Comparison of ENCODE assay signal across 1 cellular context in genomic region chr3:126187920-126188319, GRCh38.
TF ChIP-seq lines count a peak whose summit lies in the region.

No MANE protein-coding gene starts in this region.

TF ChIP-seq in HepG2, 621 proteins besides CTCF, POLR2A, EP300 and RAD21:
- TF ChIP-seq ZNF230 (CRISPR knock-in tag; IDR thresholded peaks at IDR 0.05) (no peak), SOX6 (IDR thresholded peaks at IDR 0.05) (no peak), SOX6 (CRISPR knock-in tag; IDR thresholded peaks at IDR 0.05) (peak; percentile 21; the same call in 1 of the 2 replicates), SP4 (CRISPR knock-in tag; IDR thresholded peaks at IDR 0.05) (no peak), ZNF20 (CRISPR knock-in tag; IDR thresholded peaks at IDR 0.05) (no peak), FOXA3 (CRISPR knock-in tag; IDR thresholded peaks at IDR 0.05) (0 out of 2 replicates have a peak, but pooled peaks have one; percentile 14), SP140L (CRISPR knock-in tag; IDR thresholded peaks at IDR 0.05; ENCODE audit: borderline replicate concordance) (no peak), ZNF296 (CRISPR knock-in tag; conservative IDR thresholded peaks at IDR 0.05) (no peak), HOXA7 (CRISPR knock-in tag; IDR thresholded peaks at IDR 0.05) (no peak), SAP130 (CRISPR knock-in tag; IDR thresholded peaks at IDR 0.05; ENCODE audit: low read depth) (peak; percentile 32; the same call in 1 of the 2 replicates), AGO1 (IDR thresholded peaks at IDR 0.05; ENCODE audit: low read depth, low read length, poor library complexity, severe bottlenecking) (no peak), NR1H2 (CRISPR knock-in tag; IDR thresholded peaks at IDR 0.05; ENCODE audit: borderline replicate concordance, low read depth) (no peak), ZNF34 (CRISPR knock-in tag; IDR thresholded peaks at IDR 0.05; ENCODE audit: borderline replicate concordance) (no peak), ZSCAN21 (CRISPR knock-in tag; IDR thresholded peaks at IDR 0.05; ENCODE audit: borderline replicate concordance) (no peak), ARID3A (IDR thresholded peaks at IDR 0.05; ENCODE audit: low read depth, low read length) (peak; percentile 27; the same call in 1 of the 2 replicates), TMF1 (CRISPR knock-in tag; IDR thresholded peaks at IDR 0.05; ENCODE audit: low read depth) (no peak), ZNF883 (CRISPR knock-in tag; IDR thresholded peaks at IDR 0.05; ENCODE audit: not compliant biosample characterization) (no peak), HIVEP1 (CRISPR knock-in tag; IDR thresholded peaks at IDR 0.05) (no peak), FOXO1 (CRISPR knock-in tag; IDR thresholded peaks at IDR 0.05) (no peak), HNF4A (CRISPR knock-in tag; IDR thresholded peaks at IDR 0.05) (peak; percentile 64), FOSL2 (CRISPR knock-in tag; IDR thresholded peaks at IDR 0.05) (peak; percentile 42; the same call in 1 of the 2 replicates), KLF15 (CRISPR knock-in tag; IDR thresholded peaks at IDR 0.05; ENCODE audit: borderline replicate concordance) (no peak), SATB2 (CRISPR knock-in tag; IDR thresholded peaks at IDR 0.05) (no peak), TEAD3 (CRISPR knock-in tag; optimal IDR thresholded peaks at IDR 0.05; ENCODE audit: borderline replicate concordance) (peak; percentile 16), ZNF614 (CRISPR knock-in tag; IDR thresholded peaks at IDR 0.05; ENCODE audit: borderline replicate concordance) (no peak)
- TF ChIP-seq, protein P1, sequence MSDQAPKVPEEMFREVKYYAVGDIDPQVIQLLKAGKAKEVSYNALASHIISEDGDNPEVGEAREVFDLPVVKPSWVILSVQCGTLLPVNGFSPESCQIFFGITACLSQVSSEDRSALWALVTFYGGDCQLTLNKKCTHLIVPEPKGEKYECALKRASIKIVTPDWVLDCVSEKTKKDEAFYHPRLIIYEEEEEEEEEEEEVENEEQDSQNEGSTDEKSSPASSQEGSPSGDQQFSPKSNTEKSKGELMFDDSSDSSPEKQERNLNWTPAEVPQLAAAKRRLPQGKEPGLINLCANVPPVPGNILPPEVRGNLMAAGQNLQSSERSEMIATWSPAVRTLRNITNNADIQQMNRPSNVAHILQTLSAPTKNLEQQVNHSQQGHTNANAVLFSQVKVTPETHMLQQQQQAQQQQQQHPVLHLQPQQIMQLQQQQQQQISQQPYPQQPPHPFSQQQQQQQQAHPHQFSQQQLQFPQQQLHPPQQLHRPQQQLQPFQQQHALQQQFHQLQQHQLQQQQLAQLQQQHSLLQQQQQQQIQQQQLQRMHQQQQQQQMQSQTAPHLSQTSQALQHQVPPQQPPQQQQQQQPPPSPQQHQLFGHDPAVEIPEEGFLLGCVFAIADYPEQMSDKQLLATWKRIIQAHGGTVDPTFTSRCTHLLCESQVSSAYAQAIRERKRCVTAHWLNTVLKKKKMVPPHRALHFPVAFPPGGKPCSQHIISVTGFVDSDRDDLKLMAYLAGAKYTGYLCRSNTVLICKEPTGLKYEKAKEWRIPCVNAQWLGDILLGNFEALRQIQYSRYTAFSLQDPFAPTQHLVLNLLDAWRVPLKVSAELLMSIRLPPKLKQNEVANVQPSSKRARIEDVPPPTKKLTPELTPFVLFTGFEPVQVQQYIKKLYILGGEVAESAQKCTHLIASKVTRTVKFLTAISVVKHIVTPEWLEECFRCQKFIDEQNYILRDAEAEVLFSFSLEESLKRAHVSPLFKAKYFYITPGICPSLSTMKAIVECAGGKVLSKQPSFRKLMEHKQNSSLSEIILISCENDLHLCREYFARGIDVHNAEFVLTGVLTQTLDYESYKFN (CRISPR knock-in tag; conservative IDR thresholded peaks at IDR 0.05) = peak; percentile 63
